Comparison of ENCODE assay signal across 8 cellular contexts in genomic region chr9:38018964-38019602, GRCh38. TPM values are rescaled to one million over a fixed set of nuclear protein-coding genes. Genes with fewer than 3 reads are reported as not detected.
DNase-seq lines count a peak whose midpoint lies in the region; ATAC-seq and TF ChIP-seq lines count a peak whose summit lies in the region.

No MANE protein-coding gene starts in this region.

- no peak for TF ChIP-seq EP300 in tibial nerve (IDR thresholded peaks at IDR 0.05)

- intact Hi-C loops in psoas muscle (cut with DNase I), result loop anchor here (5.0 to 10.0 kb wide), 6 partner anchors 33 to 146 kb away; partner anchors contain the start of gene SHB (in 1 of the 2)

- WGBS in psoas muscle, 3 donors, result 58 to 70% (median 70%) methylated on average over 6 of the region's 6 CpGs
- 72 to 89% methylated on average over 6 of the region's 6 CpGs for WGBS in tibial nerve, 2 donors

- ATAC-seq in psoas muscle (no peak), GM19467 (IDR thresholded peaks at IDR 0.05; ENCODE audit: unreplicated experiment) (no peak)

- CTCF ChIA-PET in HEK293T (lab: Yijun Ruan, JAX), result no interaction called here

- no peak for TF ChIP-seq CTCF in fibroblast of villous mesenchyme (IDR thresholded peaks at IDR 0.05; ENCODE audit: insufficient read depth, low read depth, low read length)
- TF ChIP-seq CTCF in psoas muscle (IDR thresholded peaks at IDR 0.05), result no peak
- TF ChIP-seq CTCF in tibial nerve (IDR thresholded peaks at IDR 0.05), result no peak

- H3K4me3 ChIP-seq in SJCRH30 (peak overlapping the region; percentile 3; the same call in 1 of the 2 replicates), fibroblast of villous mesenchyme (ENCODE audit: low read depth, low read length) (no peak overlapping the region), psoas muscle (no peak overlapping the region), tibial nerve (no peak overlapping the region)

- H3K36me3 ChIP-seq in SJCRH30, result no peaks in the 10 kb centered on the region; the same call in 1 of the 2 replicates
- H3K36me3 ChIP-seq in psoas muscle (ENCODE audit: insufficient read depth in 1 of 2, low read depth in 1 of 2), result peaks cover 0 to 9% of the 10 kb centered on the region in 2 donors
- H3K36me3 ChIP-seq in tibial nerve, result peaks cover 0 to 11% (median 0%) of the 10 kb centered on the region in 3 donors

- H3K4me1 ChIP-seq in SJCRH30 (peaks cover 68% of the 10 kb centered on the region), psoas muscle (peaks cover 53% of the 10 kb centered on the region), tibial nerve (peaks cover 0 to 64% (median 23%) of the 10 kb centered on the region in 4 donors)

- TF ChIP-seq POLR2A in tibial nerve (IDR thresholded peaks at IDR 0.05), result no peak

- DNase-seq in GM03348 (ENCODE audit: low spot score), result peak; percentile 74
- peak; percentile 73 to 84 for DNase-seq in SJCRH30
- peak; percentile 71 for DNase-seq in fibroblast of villous mesenchyme (ENCODE audit: low read depth)
- DNase-seq in psoas muscle, result no peak
- no peak for DNase-seq in tibial nerve (ENCODE audit: low spot score in 2 of 2)
- no peak for DNase-seq in HEK293T (ENCODE audit: extremely low spot score)
- DNase-seq in SIG-M5 treated with dmso at 0.1 percent for 504 hours (lab: John Stamatoyannopoulos, UW; ENCODE audit: unreplicated experiment), result no peak

- H3K9me3 ChIP-seq in SJCRH30 (replicated peaks) (no peaks in the 10 kb centered on the region), psoas muscle (no peaks in the 10 kb centered on the region), tibial nerve (no peaks in the 10 kb centered on the region)

- POLR2A ChIA-PET in HEK293T (lab: Yijun Ruan, JAX), result no interaction called here

- H3K27ac ChIP-seq in SJCRH30 (peak overlapping the region; percentile 92), psoas muscle (peak overlapping the region; percentile 36), tibial nerve (peak overlapping the region in 2 of 4 donors; percentile 53 to 78)

- H3K27me3 ChIP-seq in SJCRH30 (no peaks in the 10 kb centered on the region), psoas muscle (ENCODE audit: insufficient read depth in 3 of 3, low read length in 2 of 3) (no peaks in the 10 kb centered on the region), tibial nerve (no peaks in the 10 kb centered on the region)

TF ChIP-seq in HEK293T, 16 proteins besides CTCF, POLR2A, EP300 and RAD21:
- TF ChIP-seq FOXA1 (IDR thresholded peaks at IDR 0.05), result no peak
- no peak for TF ChIP-seq ELF4 (IDR thresholded peaks at IDR 0.05)
- TF ChIP-seq NFRKB (IDR thresholded peaks at IDR 0.05), result no peak
TF ChIP-seq in HEK293T: peak in this region for 0.

RNA-seq across cellular contexts. Expression of gene SHB, which starts 49.9 kb away (rescaled TPM):
- total RNA-seq in SJCRH30 (2014; rRNA removed; shearing (Covaris generic)), result 14.7 and 14.9 TPM in 2 replicates
- total RNA-seq in fibroblast of villous mesenchyme (16.8 and 19.9 TPM in 2 replicates), psoas muscle (10 to 100 TPM in 2 of 4 donors, 1 to 10 TPM in 2; 4.8 to 26.2 (median 12.4) TPM), tibial nerve (10 to 100 TPM in 2 of 4 donors, 1 to 10 TPM in 2; 6.3 to 15.9 (median 11.6) TPM)
- polyA plus RNA-seq in psoas muscle, result 10 to 100 TPM in 1 of 3 donors, 1 to 10 TPM in 2; 4.0 to 30.7 (median 5.1) TPM

Comparison
In these comparisons a context has a peak if more than half of its experiments do, and no peak if none do; other contexts are left out.
1. DNase-seq: peak in GM03348 (single experiment), SJCRH30 (2 of 2) and fibroblast of villous mesenchyme (single experiment); none in psoas muscle (0 of 2), tibial nerve (0 of 2), HEK293T (single experiment) and SIG-M5 treated with dmso at 0.1 percent for 504 hours (single experiment).